17 cellular contexts compared by ENCODE assay signal in genomic region chr1:224252466-224252865, GRCh38.
DNase-seq lines count a peak whose midpoint lies in the region; ATAC-seq and TF ChIP-seq lines count a peak whose summit lies in the region.
"Had no signal": no experiment of that assay in that cellular context is flagged by ENCODE, and none has a peak within 500 bp of the region (broad histone marks: within the 10 kb centered on the region; RNA-seq: fewer than 3 reads in every experiment).

No MANE protein-coding gene starts in this region.

- POLR2A ChIA-PET in MCF 10A (lab: Yijun Ruan, JAX) = interaction anchor here (1.0 to 1.4 kb wide), 4 partner anchors 9 to 70 kb away, joined by 3 to 5 read pairs (median 4); partner anchors contain the start of gene DEGS1

- H3K4me1 ChIP-seq in mammary epithelial cell (ENCODE audit: insufficient read depth, low read length) = no peaks in the 10 kb centered on the region

- H3K4me3 ChIP-seq in mammary epithelial cell (replicated peaks in 1 of 3; ENCODE audit: insufficient read depth in 1 of 3, low read depth in 2 of 3, low read length in 3 of 3) = no peak overlapping the region
- H3K4me3 ChIP-seq: BLaER1 had no signal

- no peak for ATAC-seq in T-helper 17 cell

- no TSS peak for BruUV-seq in MCF 10A (replicated peaks; lab: Mats Ljungman, UMichigan)
- no TSS peak for BruUV-seq in mammary epithelial cell (replicated peaks; lab: Mats Ljungman, UMichigan)

- TF ChIP-seq CTCF in MCF 10A (IDR thresholded peaks at IDR 0.05; ENCODE audit: unreplicated experiment) = no peak
- TF ChIP-seq CTCF in mammary epithelial cell (conservative IDR thresholded peaks at IDR 0.05 in 1 of 2, IDR thresholded peaks at IDR 0.05 in 1 of 2; ENCODE audit: extremely low read depth in 1 of 2, insufficient read depth in 1 of 2, low read depth in 1 of 2, low read length in 2 of 2) = no peak
- no peak for TF ChIP-seq CTCF in endothelial cell (IDR thresholded peaks at IDR 0.05; ENCODE audit: unreplicated experiment)
- TF ChIP-seq CTCF in type B pancreatic cell (conservative IDR thresholded peaks at IDR 0.05) = no peak

- in situ Hi-C loops in mammary epithelial cell (cut with MboI; ENCODE audit: low sequenced_read_pairs in 2 of 2) = no loop called here

- no peak overlapping the region for H3K9ac ChIP-seq in mammary epithelial cell (ENCODE audit: insufficient read depth, low read length)
- H3K9ac ChIP-seq: BLaER1 had no signal

- CTCF ChIA-PET in MCF 10A (lab: Yijun Ruan, JAX) = interaction anchor here (0.6 to 0.9 kb wide), 6 partner anchors 15 to 179 kb away, joined by 3 to 4 read pairs (median 4); partner anchors contain the start of gene NVL
- CTCF ChIA-PET in mammary epithelial cell (lab: Charles Lee; ENCODE audit: low non-redundant PET) = interaction anchor here (0.7 kb wide), 1 partner anchor 15 kb away, joined by 3 read pairs; no protein-coding TSS in a partner anchor

- H4K20me1 ChIP-seq in mammary epithelial cell (ENCODE audit: insufficient read depth, low read length) = no peaks in the 10 kb centered on the region
- H4K20me1 ChIP-seq: BLaER1 had no signal

- H3K9me3 Mint-ChIP-seq in MCF 10A (ENCODE audit: unreplicated experiment) = no peaks in the 10 kb centered on the region
- H3K9me3 Mint-ChIP-seq in endothelial cell (ENCODE audit: unreplicated experiment) = no peaks in the 10 kb centered on the region
- H3K9me3 Mint-ChIP-seq in type B pancreatic cell = no peaks in the 10 kb centered on the region
- H3K9me3 Mint-ChIP-seq: HFFc6, IgD-negative memory B cell had no signal

- H3K27ac ChIP-seq in mammary epithelial cell (ENCODE audit: insufficient read depth, low read depth, low read length) = no peak overlapping the region
- H3K27ac ChIP-seq: BLaER1 had no signal

- H3K36me3 Mint-ChIP-seq in MCF 10A (ENCODE audit: insufficient read depth, unreplicated experiment) (peaks cover 50% of the 10 kb centered on the region), T-helper 17 cell (ENCODE audit: low read depth) (peaks cover 17% of the 10 kb centered on the region), endothelial cell (ENCODE audit: low read depth, unreplicated experiment) (peaks cover 14% of the 10 kb centered on the region), type B pancreatic cell (peaks cover 26% of the 10 kb centered on the region)

- intact Hi-C loops in MCF 10A (cut with micrococcal nuclease) = no loop called here
- intact Hi-C loops in mammary epithelial cell (cut with micrococcal nuclease) = no loop called here

- H3K27me3 ChIP-seq in mammary epithelial cell (ENCODE audit: insufficient read depth, low read length) = no peaks in the 10 kb centered on the region
- H3K27me3 ChIP-seq: BLaER1 had no signal

- DNase-seq in MCF 10A (ENCODE audit: unreplicated experiment) = no peak
- DNase-seq in mammary epithelial cell = no peak
- DNase-seq in T-helper 17 cell = no peak
- no peak for DNase-seq in endothelial cell (ENCODE audit: low spot score)
- no peak for DNase-seq in type B pancreatic cell (ENCODE audit: extremely low spot score, unreplicated experiment)
- no peak for DNase-seq in NCI-H1417 treated with DMSO at 0.1 percent for 48 hours (lab: John Stamatoyannopoulos, UW)
- no peak for DNase-seq in H4 (ENCODE audit: low spot score)
- DNase-seq in HuH-7.5 (ENCODE audit: low spot score) = no peak
- DNase-seq: HFFc6, Kasumi-1, NCI-H1105, NCI-H1694 treated with DMSO at 0.1 percent for 48 hours, NCI-H2107, NCI-H2227 treated with DMSO at 0.1 percent for 48 hours, NCI-H524 treated with DMSO at 0.1 percent for 48 hours had no signal

- no peak overlapping the region for H3K4me2 ChIP-seq in mammary epithelial cell (ENCODE audit: insufficient read depth, low read depth, low read length)
- H3K4me2 ChIP-seq: BLaER1 had no signal

- H3K79me2 ChIP-seq in mammary epithelial cell (ENCODE audit: insufficient read depth, low read length) = no peaks in the 10 kb centered on the region

- peaks cover 6% of the 10 kb centered on the region for H3K36me3 ChIP-seq in mammary epithelial cell (ENCODE audit: insufficient read depth, low read length)

- peaks cover 7% of the 10 kb centered on the region for H3K4me1 Mint-ChIP-seq in MCF 10A (ENCODE audit: insufficient read depth, unreplicated experiment)
- peaks cover 15% of the 10 kb centered on the region for H3K4me1 Mint-ChIP-seq in T-helper 17 cell
- peaks cover 36% of the 10 kb centered on the region for H3K4me1 Mint-ChIP-seq in endothelial cell (ENCODE audit: unreplicated experiment)
- H3K4me1 Mint-ChIP-seq in type B pancreatic cell (ENCODE audit: unreplicated experiment) = peaks cover 8% of the 10 kb centered on the region

- H3K9me3 ChIP-seq in mammary epithelial cell (replicated peaks; ENCODE audit: insufficient read depth, low read length) = no peaks in the 10 kb centered on the region
- H3K9me3 ChIP-seq in T-helper 17 cell (ENCODE audit: control insufficient read depth, low read length, poor library complexity, severe bottlenecking) = no peaks in the 10 kb centered on the region
- H3K9me3 ChIP-seq: BLaER1 had no signal

- H3K27me3 Mint-ChIP-seq in MCF 10A (ENCODE audit: insufficient read depth, unreplicated experiment) (no peaks in the 10 kb centered on the region), T-helper 17 cell (no peaks in the 10 kb centered on the region), endothelial cell (ENCODE audit: unreplicated experiment) (peaks cover 6% of the 10 kb centered on the region), type B pancreatic cell (no peaks in the 10 kb centered on the region)
- H3K27me3 Mint-ChIP-seq: IgD-negative memory B cell had no signal

- H3K4me3 Mint-ChIP-seq in MCF 10A (ENCODE audit: unreplicated experiment) (no peak overlapping the region), T-helper 17 cell (no peak overlapping the region), endothelial cell (ENCODE audit: unreplicated experiment) (no peak overlapping the region), type B pancreatic cell (no peak overlapping the region)
- H3K4me3 Mint-ChIP-seq: HFFc6, IgD-negative memory B cell had no signal

- dilution Hi-C loops in mammary epithelial cell (cut with HindIII; ENCODE audit: low sequenced_read_pairs) = no loop called here

- 92% methylated on average over 1 of the region's 1 CpG for WGBS in mammary epithelial cell (ENCODE audit: low coverage, missing lambda C conversion rate)

- peak overlapping the region; percentile 10 for H3K27ac Mint-ChIP-seq in MCF 10A (ENCODE audit: low read depth, unreplicated experiment)
- H3K27ac Mint-ChIP-seq in T-helper 17 cell = peak overlapping the region; percentile 67
- peak overlapping the region; percentile 97 for H3K27ac Mint-ChIP-seq in endothelial cell (ENCODE audit: unreplicated experiment)
- peak overlapping the region; percentile 34 for H3K27ac Mint-ChIP-seq in type B pancreatic cell

- H2AFZ ChIP-seq in mammary epithelial cell (ENCODE audit: low read depth, low read length) = no peak overlapping the region

Comparison
In these comparisons a context has a peak if more than half of its experiments do, and no peak if none do; other contexts are left out.
1. H3K27ac Mint-ChIP-seq: peak in every context shown above with its lines; median percentile 97 in endothelial cell; 67 in T-helper 17 cell; 34 in type B pancreatic cell; 10 in MCF 10A.